9 cellular contexts compared by ENCODE assay signal in the genomic region with DNA sequence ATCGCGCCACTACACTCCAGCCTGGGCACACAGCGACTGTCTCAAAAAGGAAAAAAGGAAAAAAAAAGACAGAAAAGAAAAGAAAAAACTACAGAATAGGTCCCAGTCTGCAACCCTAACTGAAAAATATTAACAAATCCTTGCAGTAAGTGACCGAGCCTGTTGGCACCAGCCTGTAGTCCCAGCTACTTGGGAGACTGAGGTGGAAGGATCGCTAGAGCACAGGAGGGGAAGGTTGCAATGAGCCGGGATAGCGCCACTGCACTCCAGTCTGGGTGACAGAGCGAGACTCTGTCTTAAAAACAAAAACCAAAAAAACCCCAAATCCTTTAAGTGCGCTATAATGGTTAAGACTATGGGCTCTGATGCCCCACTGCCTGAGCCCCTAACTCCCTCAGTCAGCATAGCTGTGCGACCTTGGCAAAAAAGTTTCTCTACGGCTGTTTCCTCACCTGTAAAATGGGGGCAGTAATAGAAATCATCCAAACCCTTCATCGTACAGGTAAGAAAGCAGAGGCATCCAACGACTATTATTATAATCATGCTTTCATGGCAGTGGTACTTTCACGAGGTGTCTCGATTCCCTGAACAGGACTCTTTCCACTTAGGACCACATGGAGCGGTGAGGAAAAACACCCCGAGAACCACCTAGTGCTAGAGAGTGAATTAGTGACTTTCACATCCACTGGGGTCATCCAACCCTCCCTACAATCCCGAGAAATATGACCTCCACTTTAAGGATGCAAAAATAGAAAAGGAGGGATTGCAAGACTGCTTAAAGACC. TPM values are rescaled to one million over a fixed set of nuclear protein-coding genes. Genes with fewer than 3 reads are reported as not detected.
DNase-seq lines count a peak whose midpoint lies in the region; ATAC-seq, FAIRE-seq and TF ChIP-seq lines count a peak whose summit lies in the region.
"Had no signal": no experiment of that assay in that cellular context is flagged by ENCODE, and none has a peak within 500 bp of the region (broad histone marks: within the 10 kb centered on the region; RNA-seq: fewer than 3 reads in every experiment).

No MANE protein-coding gene starts in this region.

- peaks cover 26% of the 10 kb centered on the region for H3K36me3 Mint-ChIP-seq in activated CD4-positive, alpha-beta T cell treated with anti-CD3 and anti-CD28 coated beads, Interleukin-2, amount 10 ng/mL, durations not matched to agents 24 days and 14 days (ENCODE audit: low read depth)

- H3K4me1 ChIP-seq in RWPE2 (ENCODE audit: insufficient read depth, poor library complexity, severe bottlenecking) (peaks cover 2% of the 10 kb centered on the region), endocrine pancreas (ENCODE audit: control insufficient read depth, insufficient read depth, low read length) (no peaks in the 10 kb centered on the region), muscle layer of duodenum (ENCODE audit: control insufficient read depth in 1 of 2, insufficient read depth in 2 of 2, low read length in 2 of 2) (peaks cover 5 to 30% of the 10 kb centered on the region in 2 donors)

- peaks cover 3% of the 10 kb centered on the region for H3K9me3 Mint-ChIP-seq in activated CD4-positive, alpha-beta T cell treated with anti-CD3 and anti-CD28 coated beads, Interleukin-2, amount 10 ng/mL, durations not matched to agents 24 days and 14 days

- ATAC-seq in RWPE2 (ENCODE audit: low read depth) (peak; percentile 30), GM18870 (IDR thresholded peaks at IDR 0.05; ENCODE audit: unreplicated experiment) (no peak)

- peak overlapping the region; percentile 97 for H3K27ac Mint-ChIP-seq in activated CD4-positive, alpha-beta T cell treated with anti-CD3 and anti-CD28 coated beads, Interleukin-2, amount 10 ng/mL, durations not matched to agents 24 days and 14 days

- peaks cover 32% of the 10 kb centered on the region for H3K4me1 Mint-ChIP-seq in activated CD4-positive, alpha-beta T cell treated with anti-CD3 and anti-CD28 coated beads, Interleukin-2, amount 10 ng/mL, durations not matched to agents 24 days and 14 days

- H3K9me3 ChIP-seq in RWPE2 (ENCODE audit: severe bottlenecking) (no peaks in the 10 kb centered on the region), endocrine pancreas (ENCODE audit: control insufficient read depth, low read length) (no peaks in the 10 kb centered on the region), muscle layer of duodenum (ENCODE audit: control insufficient read depth in 1 of 2, low read length in 2 of 2) (no peaks in the 10 kb centered on the region)

- intact Hi-C loops in activated CD4-positive, alpha-beta T cell treated with anti-CD3 and anti-CD28 coated beads, Interleukin-2, amount 10 ng/mL, durations not matched to agents 24 days and 14 days (cut with micrococcal nuclease), result loop anchor here (1.0 to 2.0 kb wide), 6 partner anchors 33 to 359 kb away; a partner anchor contains a TSS

- H3K4me3 ChIP-seq in RWPE2 (ENCODE audit: severe bottlenecking) (peak overlapping the region; percentile 74), endocrine pancreas (ENCODE audit: control insufficient read depth, insufficient read depth, low read length) (peak overlapping the region; percentile 96), muscle layer of duodenum (ENCODE audit: low read depth in 1 of 2, low read length in 2 of 2) (peak overlapping the region; percentile 71 to 98)

- H3K27me3 Mint-ChIP-seq in activated CD4-positive, alpha-beta T cell treated with anti-CD3 and anti-CD28 coated beads, Interleukin-2, amount 10 ng/mL, durations not matched to agents 24 days and 14 days, result peaks cover 19% of the 10 kb centered on the region

- H3K36me3 ChIP-seq in RWPE2 (ENCODE audit: low read depth), result peaks cover 21% of the 10 kb centered on the region
- no peaks in the 10 kb centered on the region for H3K36me3 ChIP-seq in endocrine pancreas (ENCODE audit: control insufficient read depth, insufficient read depth, low read length)
- H3K36me3 ChIP-seq in muscle layer of duodenum (ENCODE audit: control insufficient read depth in 1 of 2, insufficient read depth in 2 of 2, low read length in 2 of 2), result peaks cover 4 to 9% of the 10 kb centered on the region in 2 donors

- DNase-seq in activated CD4-positive, alpha-beta T cell treated with anti-CD3 and anti-CD28 coated beads, Interleukin-2, amount 10 ng/mL, durations not matched to agents 24 days and 14 days, result peak; percentile 63
- DNase-seq in activated CD4-positive, alpha-beta T cell treated with anti-CD3 and anti-CD28 coated beads for 4 hours, result no peak
- DNase-seq in RWPE2 (ENCODE audit: low spot score) (no peak), frontal cortex (ENCODE audit: low spot score in 2 of 2) (no peak), activated gamma-delta T cell (lab: John Stamatoyannopoulos, UW) (no peak)

- no peak for FAIRE-seq in frontal cortex (lab: Jason Lieb, UNC)
- FAIRE-seq: colon had no signal

- H3K27me3 ChIP-seq in RWPE2 (ENCODE audit: insufficient read depth, poor library complexity, severe bottlenecking), result no peaks in the 10 kb centered on the region
- H3K27me3 ChIP-seq in endocrine pancreas (ENCODE audit: control insufficient read depth, insufficient read depth, low read length), result no peaks in the 10 kb centered on the region
- no peaks in the 10 kb centered on the region for H3K27me3 ChIP-seq in muscle layer of duodenum (ENCODE audit: low read depth, low read length)

- H3K27ac ChIP-seq in RWPE2 (ENCODE audit: poor library complexity, severe bottlenecking) (peak overlapping the region; percentile 54), muscle layer of duodenum (ENCODE audit: low read length) (peak overlapping the region; percentile 94)

- peak overlapping the region; percentile 99 for H3K4me3 Mint-ChIP-seq in activated CD4-positive, alpha-beta T cell treated with anti-CD3 and anti-CD28 coated beads, Interleukin-2, amount 10 ng/mL, durations not matched to agents 24 days and 14 days

- TF ChIP-seq CTCF in RWPE2 (IDR thresholded peaks at IDR 0.05; ENCODE audit: poor library complexity, severe bottlenecking), result no peak

- H3K9ac ChIP-seq in endocrine pancreas (ENCODE audit: control insufficient read depth, insufficient read depth, low read length), result peak overlapping the region; percentile 94

RNA-seq across cellular contexts. Expression of a gene that starts 0.8 kb away (rescaled TPM):
- 196 and 201 TPM in 2 replicates for total RNA-seq in activated CD4-positive, alpha-beta T cell treated with anti-CD3 and anti-CD28 coated beads, Interleukin-2, amount 10 ng/mL, durations not matched to agents 24 days and 14 days
- total RNA-seq in frontal cortex, result 172 TPM
